ENCODE assay signal across 7 cellular contexts in genomic region chr6:31793927-31794245, GRCh38. TPM values are rescaled to one million over a fixed set of nuclear protein-coding genes. Genes with fewer than 3 reads are reported as not detected.
A peak's percentile ranks its signal among the peaks of the same experiment; 100 is the strongest.
DNase-seq lines count a peak whose midpoint lies in the region; ATAC-seq, FAIRE-seq and TF ChIP-seq lines count a peak whose summit lies in the region.
"Not testable (repeated sequence)": the region's sequence is repeated elsewhere in the genome, so short reads cannot be mapped to it uniquely, and the experiment has no call there.

No MANE protein-coding gene starts in this region.

- CTCF ChIA-PET in activated B cell treated with CpG ODN at 0.5 μM for 24 hours (lab: Charles Lee), result not testable (repeated sequence)

- H3K4me2 ChIP-seq in DOHH2 (ENCODE audit: low read length) (peak overlapping the region; percentile 89), astrocyte (ENCODE audit: low read length) (peak overlapping the region; percentile 89)

- H3K4me3 Mint-ChIP-seq in activated B cell treated with CpG ODN at 0.5 μM for 24 hours (peak overlapping the region; percentile 98), astrocyte (ENCODE audit: unreplicated experiment) (peak overlapping the region; percentile 99), memory B cell (peak overlapping the region; percentile 87)

- not testable (repeated sequence) for H3K9me2 ChIP-seq in DOHH2 (replicated peaks; ENCODE audit: control insufficient read depth, low read length)

- POLR2A ChIA-PET in activated B cell treated with CpG ODN at 0.5 μM for 24 hours (lab: Charles Lee), result interaction anchor here (0.7 to 4.0 kb wide), 2 partner anchors 64 to 211 kb away, joined by 6 to 19 read pairs; partner anchors contain the start of genes DDAH2 and LTB

- not testable (repeated sequence) for FAIRE-seq in astrocyte (lab: Jason Lieb, UNC)

- not testable (repeated sequence) for H3K9me3 Mint-ChIP-seq in activated B cell treated with CpG ODN at 0.5 μM for 24 hours; astrocyte (ENCODE audit: unreplicated experiment); memory B cell

- H3F3A ChIP-seq in DOHH2 (ENCODE audit: control insufficient read depth, insufficient read depth), result peaks cover 22% of the 10 kb centered on the region

- H3K4me1 Mint-ChIP-seq in activated B cell treated with CpG ODN at 0.5 μM for 24 hours, result peaks cover 77% of the 10 kb centered on the region
- peaks cover 11% of the 10 kb centered on the region for H3K4me1 Mint-ChIP-seq in astrocyte (ENCODE audit: low read depth, unreplicated experiment)
- peaks cover 33% of the 10 kb centered on the region for H3K4me1 Mint-ChIP-seq in memory B cell

- peak overlapping the region; percentile 98 for H3K27ac Mint-ChIP-seq in activated B cell treated with CpG ODN at 0.5 μM for 24 hours
- not testable (repeated sequence) for H3K27ac Mint-ChIP-seq in astrocyte (ENCODE audit: unreplicated experiment)
- peak overlapping the region; percentile 61 for H3K27ac Mint-ChIP-seq in memory B cell

- H3K27me3 ChIP-seq in DOHH2 (ENCODE audit: control insufficient read depth, low read length); MG63; astrocyte (ENCODE audit: insufficient read depth, low read length); psoas muscle (ENCODE audit: insufficient read depth in 3 of 3, low read length in 2 of 3): not testable (repeated sequence)

- H3K27ac ChIP-seq in DOHH2 (ENCODE audit: low read depth, low read length) (peak overlapping the region; percentile 60; the same call in 1 of the 2 replicates), astrocyte (ENCODE audit: low read depth, low read length) (peak overlapping the region; percentile 94), epithelial cell of prostate (peak overlapping the region; percentile 94), psoas muscle (peak overlapping the region; percentile 94)

- H3K27me3 Mint-ChIP-seq in activated B cell treated with CpG ODN at 0.5 μM for 24 hours; astrocyte (ENCODE audit: low read depth, unreplicated experiment); memory B cell: not testable (repeated sequence)

- intact Hi-C loops in activated B cell treated with CpG ODN at 0.5 μM for 24 hours (cut with micrococcal nuclease), result loop anchor here (1.0 to 2.0 kb wide), 4 partner anchors 17 to 69 kb away; partner anchors contain the start of genes NEU1 and VWA7
- intact Hi-C loops in psoas muscle (cut with DNase I), result loop anchor here in 1 of 2 donors (2.0 kb wide), 1 partner anchor 33 kb away; the partner anchor contains the start of gene HSPA1B

- H3K79me2 ChIP-seq in DOHH2 (ENCODE audit: control insufficient read depth, low read length), result peaks cover 42% of the 10 kb centered on the region
- H3K79me2 ChIP-seq in astrocyte (ENCODE audit: insufficient read depth, low read length), result peaks cover 47% of the 10 kb centered on the region

- not testable (repeated sequence) for DNase-seq in MG63; activated B cell treated with CpG ODN at 0.5 μM for 24 hours; astrocyte (ENCODE audit: low read depth); epithelial cell of prostate (ENCODE audit: low read depth, low spot score); memory B cell (ENCODE audit: low spot score in 2 of 2); psoas muscle

- not testable (repeated sequence) for H2AFZ ChIP-seq in astrocyte (ENCODE audit: low read depth, low read length)

- TF ChIP-seq CTCF in DOHH2 (IDR thresholded peaks at IDR 0.05; ENCODE audit: low read depth, low read length, poor library complexity, severe bottlenecking); activated B cell treated with CpG ODN at 0.5 μM for 24 hours (IDR thresholded peaks at IDR 0.05); astrocyte (IDR thresholded peaks at IDR 0.05; ENCODE audit: insufficient read depth, low read depth, low read length); psoas muscle (IDR thresholded peaks at IDR 0.05): not testable (repeated sequence)

- H3K9ac ChIP-seq in astrocyte (ENCODE audit: low read length), result peak overlapping the region; percentile 94

- WGBS in psoas muscle, 3 donors, result 83 to 89% (median 87%) methylated on average over 6 of the region's 6 CpGs

- peaks cover 62% of the 10 kb centered on the region for H3K36me3 ChIP-seq in DOHH2 (ENCODE audit: control insufficient read depth, low read length)
- not testable (repeated sequence) for H3K36me3 ChIP-seq in MG63
- H3K36me3 ChIP-seq in astrocyte (ENCODE audit: insufficient read depth, low read length), result peaks cover 22% of the 10 kb centered on the region
- H3K36me3 ChIP-seq in psoas muscle (ENCODE audit: insufficient read depth in 1 of 2, low read depth in 1 of 2), result peaks cover 0 to 55% of the 10 kb centered on the region in 2 donors

- not testable (repeated sequence) for ATAC-seq in activated B cell treated with CpG ODN at 0.5 μM for 24 hours (ENCODE audit: low read depth); memory B cell (ENCODE audit: low read depth); psoas muscle

- not testable (repeated sequence) for H4K20me1 ChIP-seq in DOHH2 (ENCODE audit: control insufficient read depth, insufficient read depth, low read depth, low read length)
- H4K20me1 ChIP-seq in astrocyte (ENCODE audit: insufficient read depth, low read length), result peaks cover 11% of the 10 kb centered on the region

- H3K4me1 ChIP-seq in DOHH2 (ENCODE audit: control insufficient read depth, low read length), result peaks cover 61% of the 10 kb centered on the region
- peaks cover 21% of the 10 kb centered on the region for H3K4me1 ChIP-seq in astrocyte (ENCODE audit: insufficient read depth, low read length)
- peaks cover 15% of the 10 kb centered on the region for H3K4me1 ChIP-seq in psoas muscle

- peaks cover 46% of the 10 kb centered on the region for H3K36me3 Mint-ChIP-seq in activated B cell treated with CpG ODN at 0.5 μM for 24 hours (ENCODE audit: low read depth)
- H3K36me3 Mint-ChIP-seq in astrocyte (ENCODE audit: low read depth, unreplicated experiment), result not testable (repeated sequence)
- H3K36me3 Mint-ChIP-seq in memory B cell, result peaks cover 12% of the 10 kb centered on the region

- not testable (repeated sequence) for H3K9me3 ChIP-seq in DOHH2 (ENCODE audit: control insufficient read depth, insufficient read depth, low read length); MG63; astrocyte (ENCODE audit: insufficient read depth, low read depth, low read length); psoas muscle

- H3K4me3 ChIP-seq in DOHH2 (ENCODE audit: low read length) (peak overlapping the region; percentile 97), MG63 (peak overlapping the region; percentile 85), astrocyte (ENCODE audit: insufficient read depth, low read depth, low read length) (peak overlapping the region; percentile 79), psoas muscle (peak overlapping the region; percentile 81)

RNA-seq across cellular contexts. Expression of gene VARS1, which starts 1.7 kb away (rescaled TPM):
- 58.8 and 107 TPM in 2 replicates for total RNA-seq in MG63 (2014; rRNA removed; shearing (Covaris generic); ENCODE audit: low replicate concordance)
- total RNA-seq in activated B cell treated with CpG ODN at 0.5 μM for 24 hours, result 136 and 140 TPM in 2 replicates
- 94.8 and 96.3 TPM in 2 replicates for total RNA-seq in astrocyte
- 100 to 1,000 TPM in 1 of 4 donors, 10 to 100 TPM in 3; 53.2 to 108 (median 76.1) TPM for total RNA-seq in psoas muscle
- polyA plus RNA-seq in psoas muscle, result 10 to 100 TPM; 43.9 to 70.4 (median 57.4) TPM

RNA-seq across cellular contexts. Expression of gene LSM2, which starts 12.9 kb away (rescaled TPM):
- total RNA-seq in MG63 (2014; rRNA removed; shearing (Covaris generic); ENCODE audit: low replicate concordance), result 57.0 and 58.4 TPM in 2 replicates
- total RNA-seq in activated B cell treated with CpG ODN at 0.5 μM for 24 hours, result 61.8 and 68.6 TPM in 2 replicates
- 43.8 and 44.0 TPM in 2 replicates for total RNA-seq in astrocyte
- 10 to 100 TPM; 19.5 to 42.9 (median 28.7) TPM for total RNA-seq in psoas muscle
- polyA plus RNA-seq in psoas muscle, result 10 to 100 TPM; 35.3 to 92.1 (median 44.2) TPM

RNA-seq across cellular contexts. Expression of gene VWA7, which starts 16.8 kb away (rescaled TPM):
- 0.13 and 0.84 TPM in 2 replicates for total RNA-seq in MG63 (2014; rRNA removed; shearing (Covaris generic); ENCODE audit: low replicate concordance)
- 1.6 and 2.9 TPM in 2 replicates for total RNA-seq in activated B cell treated with CpG ODN at 0.5 μM for 24 hours
- 0.54 and 0.94 TPM in 2 replicates for total RNA-seq in astrocyte
- 1 to 10 TPM; 5.2 to 8.0 (median 7.5) TPM for total RNA-seq in psoas muscle
- polyA plus RNA-seq in psoas muscle, result 1 to 10 TPM in 2 of 3 donors, under 1 TPM in 1; 0.76 to 3.5 (median 1.8) TPM

RNA-seq across cellular contexts. Expression of gene HSPA1L, which starts 21.2 kb away (rescaled TPM):
- total RNA-seq in MG63 (2014; rRNA removed; shearing (Covaris generic); ENCODE audit: low replicate concordance), result 0.33 and 0.39 TPM in 2 replicates
- total RNA-seq in activated B cell treated with CpG ODN at 0.5 μM for 24 hours (1.2 and 2.1 TPM in 2 replicates), astrocyte (0.98 and 1.1 TPM in 2 replicates), psoas muscle (1 to 10 TPM; 2.5 to 6.2 (median 4.4) TPM)
- polyA plus RNA-seq in psoas muscle, result 10 to 100 TPM in 1 of 3 donors, 1 to 10 TPM in 1, under 1 TPM in 1; 0.86 to 23.1 (median 3.3) TPM

RNA-seq across cellular contexts. Expression of gene HSPA1A, which starts 21.5 kb away (rescaled TPM):
- 32.5 and 71.8 TPM in 2 replicates for total RNA-seq in MG63 (2014; rRNA removed; shearing (Covaris generic); ENCODE audit: low replicate concordance)
- total RNA-seq in activated B cell treated with CpG ODN at 0.5 μM for 24 hours, result 27.1 and 28.1 TPM in 2 replicates
- 52.6 and 52.7 TPM in 2 replicates for total RNA-seq in astrocyte
- 100 to 1,000 TPM; 241 to 940 (median 407) TPM for total RNA-seq in psoas muscle
- 100 to 1,000 TPM in 2 of 3 donors, 10 to 100 TPM in 1; 37.1 to 319 (median 203) TPM for polyA plus RNA-seq in psoas muscle
